In genomic region chr1:208975456-208975855, GRCh38 we compare ENCODE assay signal across 22 cellular contexts.
DNase-seq lines count a peak whose midpoint lies in the region; ATAC-seq, FAIRE-seq and TF ChIP-seq lines count a peak whose summit lies in the region.
"Had no signal": no experiment of that assay in that cellular context is flagged by ENCODE, and none has a peak within 500 bp of the region (broad histone marks: within the 10 kb centered on the region; RNA-seq: fewer than 3 reads in every experiment).

No MANE protein-coding gene starts in this region.

- ATAC-seq in activated CD4-positive, alpha-beta T cell treated with anti-CD3 and anti-CD28 coated beads for 36 hours = no peak
- ATAC-seq: A549; CD8-positive, alpha-beta T cell had no signal

- no peak for FAIRE-seq in kidney (lab: Jason Lieb, UNC)
- FAIRE-seq: A549, D721Med, G401.6, GM12891, GM19239 had no signal

- no peaks in the 10 kb centered on the region for H3K4me1 ChIP-seq in kidney (ENCODE audit: control insufficient read depth in 1 of 2, insufficient read depth in 1 of 2, low read depth in 1 of 2, low read length in 2 of 2)
- H3K4me1 ChIP-seq: A549; BLaER1 treated with 17β-estradiol and CSF1 and Interleukin-3, amounts not matched to agents 10 nM and 100 nM; Caco-2 had no signal

- peaks cover 6% of the 10 kb centered on the region for H3K27me3 Mint-ChIP-seq in activated CD4-positive, alpha-beta T cell treated with anti-CD3 and anti-CD28 coated beads, Interleukin-2, amount 10 ng/mL, durations not matched to agents 24 days and 14 days
- H3K27me3 Mint-ChIP-seq in activated CD4-positive, alpha-beta T cell treated with anti-CD3 and anti-CD28 coated beads for 36 hours = peaks cover 6% of the 10 kb centered on the region
- H3K27me3 Mint-ChIP-seq: B cell had no signal

- intact Hi-C loops in activated CD4-positive, alpha-beta T cell treated with anti-CD3 and anti-CD28 coated beads, Interleukin-2, amount 10 ng/mL, durations not matched to agents 24 days and 14 days (cut with micrococcal nuclease) = no loop called here
- intact Hi-C loops in activated CD4-positive, alpha-beta T cell treated with anti-CD3 and anti-CD28 coated beads for 36 hours (cut with DNase I, micrococcal nuclease) = no loop called here
- intact Hi-C loops in kidney (cut with DNase I) = no loop called here

- no peaks in the 10 kb centered on the region for H3K4me1 Mint-ChIP-seq in activated CD4-positive, alpha-beta T cell treated with anti-CD3 and anti-CD28 coated beads, Interleukin-2, amount 10 ng/mL, durations not matched to agents 24 days and 14 days
- no peaks in the 10 kb centered on the region for H3K4me1 Mint-ChIP-seq in activated CD4-positive, alpha-beta T cell treated with anti-CD3 and anti-CD28 coated beads for 36 hours
- H3K4me1 Mint-ChIP-seq: B cell had no signal

- no peaks in the 10 kb centered on the region for H3K36me3 ChIP-seq in kidney (ENCODE audit: control insufficient read depth in 1 of 2, insufficient read depth in 2 of 2, low read length in 2 of 2)
- H3K36me3 ChIP-seq: BLaER1 treated with 17β-estradiol and CSF1 and Interleukin-3, amounts not matched to agents 10 nM and 100 nM had no signal

- no peak overlapping the region for H3K4me3 ChIP-seq in kidney (ENCODE audit: low read length in 2 of 2)
- H3K4me3 ChIP-seq: A549; BLaER1 treated with 17β-estradiol and CSF1 and Interleukin-3, amounts not matched to agents 10 nM and 100 nM had no signal

- no peak for TF ChIP-seq CTCF in kidney (IDR thresholded peaks at IDR 0.05; ENCODE audit: borderline replicate concordance, extremely low read depth, insufficient read depth)

- POLR2A ChIA-PET in activated CD4-positive, alpha-beta T cell treated with anti-CD3 and anti-CD28 coated beads for 36 hours (lab: Charles Lee) = no interaction called here

- no peak overlapping the region for H3K27ac Mint-ChIP-seq in activated CD4-positive, alpha-beta T cell treated with anti-CD3 and anti-CD28 coated beads, Interleukin-2, amount 10 ng/mL, durations not matched to agents 24 days and 14 days
- H3K27ac Mint-ChIP-seq in activated CD4-positive, alpha-beta T cell treated with anti-CD3 and anti-CD28 coated beads for 36 hours = no peak overlapping the region
- H3K27ac Mint-ChIP-seq: B cell; CD4-positive, alpha-beta T cell; CD8-positive, alpha-beta T cell had no signal

- no peak overlapping the region for H3K27ac ChIP-seq in kidney (ENCODE audit: low read depth in 2 of 2, low read length in 2 of 2)
- H3K27ac ChIP-seq: 22Rv1; A549; BLaER1 treated with 17β-estradiol and CSF1 and Interleukin-3, amounts not matched to agents 10 nM and 100 nM; C4-2B had no signal

- H3K9me3 Mint-ChIP-seq in activated CD4-positive, alpha-beta T cell treated with anti-CD3 and anti-CD28 coated beads, Interleukin-2, amount 10 ng/mL, durations not matched to agents 24 days and 14 days = no peaks in the 10 kb centered on the region
- H3K9me3 Mint-ChIP-seq in activated CD4-positive, alpha-beta T cell treated with anti-CD3 and anti-CD28 coated beads for 36 hours (ENCODE audit: low read depth) = no peaks in the 10 kb centered on the region
- H3K9me3 Mint-ChIP-seq: CD4-positive, alpha-beta T cell; CD8-positive, alpha-beta T cell had no signal

- DNase-seq in activated CD4-positive, alpha-beta T cell treated with anti-CD3 and anti-CD28 coated beads, Interleukin-2, amount 10 ng/mL, durations not matched to agents 24 days and 14 days = peak; percentile 26
- DNase-seq in activated CD4-positive, alpha-beta T cell treated with anti-CD3 and anti-CD28 coated beads for 36 hours = no peak
- peak; percentile 2 for DNase-seq in brain pericyte (ENCODE audit: low read depth, low spot score)
- DNase-seq in kidney = peak; percentile 32
- no peak for DNase-seq in NCI-H146 (lab: John Stamatoyannopoulos, UW)
- no peak for DNase-seq in NCI-H128 (lab: John Stamatoyannopoulos, UW; ENCODE audit: unreplicated experiment)
- DNase-seq: AML-193; Caco-2; Calu3; CD4-positive, alpha-beta T cell; CD8-positive, alpha-beta T cell; DMS79 treated with DMSO at 0.1 percent for 48 hours; GF-D8 had no signal

- no peaks in the 10 kb centered on the region for H3K36me3 Mint-ChIP-seq in activated CD4-positive, alpha-beta T cell treated with anti-CD3 and anti-CD28 coated beads, Interleukin-2, amount 10 ng/mL, durations not matched to agents 24 days and 14 days (ENCODE audit: low read depth)
- H3K36me3 Mint-ChIP-seq in activated CD4-positive, alpha-beta T cell treated with anti-CD3 and anti-CD28 coated beads for 36 hours (ENCODE audit: low read depth) = no peaks in the 10 kb centered on the region
- H3K36me3 Mint-ChIP-seq: CD8-positive, alpha-beta T cell had no signal

- H3K4me3 Mint-ChIP-seq in activated CD4-positive, alpha-beta T cell treated with anti-CD3 and anti-CD28 coated beads, Interleukin-2, amount 10 ng/mL, durations not matched to agents 24 days and 14 days = no peak overlapping the region
- H3K4me3 Mint-ChIP-seq in activated CD4-positive, alpha-beta T cell treated with anti-CD3 and anti-CD28 coated beads for 36 hours = no peak overlapping the region
- H3K4me3 Mint-ChIP-seq: B cell; CD4-positive, alpha-beta T cell; CD8-positive, alpha-beta T cell had no signal

- no peaks in the 10 kb centered on the region for H3K9me3 ChIP-seq in kidney (ENCODE audit: control insufficient read depth in 1 of 2, low read length in 2 of 2)
- H3K9me3 ChIP-seq: A549, Caco-2 had no signal

- no peak overlapping the region for H3K9ac ChIP-seq in kidney (ENCODE audit: low read length in 2 of 2)
- H3K9ac ChIP-seq: BLaER1 treated with 17β-estradiol and CSF1 and Interleukin-3, amounts not matched to agents 10 nM and 100 nM had no signal

- CTCF ChIA-PET in activated CD4-positive, alpha-beta T cell treated with anti-CD3 and anti-CD28 coated beads for 36 hours (lab: Charles Lee) = no interaction called here

Comparison
In these comparisons a context has a peak if more than half of its experiments do, and no peak if none do; other contexts are left out.
1. DNase-seq: peak in activated CD4-positive, alpha-beta T cell treated with anti-CD3 and anti-CD28 coated beads, Interleukin-2, amount 10 ng/mL, durations not matched to agents 24 days and 14 days (single experiment), brain pericyte (single experiment) and kidney (single experiment); none in activated CD4-positive, alpha-beta T cell treated with anti-CD3 and anti-CD28 coated beads for 36 hours (single experiment), NCI-H146 (single experiment) and NCI-H128 (single experiment).